In the genomic region with DNA sequence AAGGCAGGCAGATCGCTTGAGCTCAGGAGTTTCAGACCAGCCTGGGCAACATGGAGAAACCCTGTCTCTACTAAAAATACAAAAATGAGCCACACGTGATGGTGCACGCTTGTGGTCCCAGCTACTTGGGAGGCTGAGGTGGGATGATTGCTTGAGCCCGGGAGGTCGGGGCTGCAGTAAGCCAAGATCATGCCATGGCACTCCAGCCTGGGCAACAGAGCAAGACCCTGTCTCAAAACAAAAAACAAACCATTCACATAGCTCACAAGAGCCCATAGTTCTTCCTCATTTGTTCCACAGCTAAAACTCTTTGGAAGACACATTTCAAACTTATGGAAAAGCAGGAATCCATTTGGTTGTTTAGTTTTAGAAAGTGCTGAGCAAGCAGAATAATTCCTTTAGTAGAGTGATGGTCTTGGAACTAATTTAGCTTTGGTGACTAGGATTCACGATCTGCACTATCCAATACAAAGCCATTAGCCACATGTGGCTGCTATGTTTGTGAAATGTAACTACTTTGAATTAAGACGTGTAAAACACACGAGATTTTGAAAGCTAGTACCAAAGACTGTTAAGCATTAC, we compare ENCODE assay signal across 1 cellular context.
TF ChIP-seq lines count a peak whose summit lies in the region.

No MANE protein-coding gene starts in this region.

TF ChIP-seq in H1, 55 proteins besides CTCF, POLR2A, EP300 and RAD21:
- no peak for TF ChIP-seq EZH2 (IDR thresholded peaks at IDR 0.05; ENCODE audit: low read depth, low read length, severe bottlenecking)
- TF ChIP-seq SUZ12 (IDR thresholded peaks at IDR 0.05; ENCODE audit: low read length): no peak
- no peak for TF ChIP-seq GABPA (IDR thresholded peaks at IDR 0.05; ENCODE audit: borderline replicate concordance, insufficient read depth, low read length)
- peak; percentile 93 for TF ChIP-seq MAFK (IDR thresholded peaks at IDR 0.05; ENCODE audit: low read depth, low read length)
- TF ChIP-seq YY1 (IDR thresholded peaks at IDR 0.05; ENCODE audit: low read depth, low read length): no peak
- TF ChIP-seq HDAC6 (IDR thresholded peaks at IDR 0.05; ENCODE audit: low read depth, low read length): no peak
- TF ChIP-seq SIX5 (IDR thresholded peaks at IDR 0.05; ENCODE audit: low read depth, low read length): no peak
- TF ChIP-seq TBP (IDR thresholded peaks at IDR 0.05; ENCODE audit: low read depth, low read length): no peak
